18 cellular contexts compared by ENCODE assay signal in genomic region chr4:37533286-37534033, GRCh38.
DNase-seq lines count a peak whose midpoint lies in the region; ATAC-seq, FAIRE-seq and TF ChIP-seq lines count a peak whose summit lies in the region.
"Had no signal": no experiment of that assay in that cellular context is flagged by ENCODE, and none has a peak within 500 bp of the region (broad histone marks: within the 10 kb centered on the region; RNA-seq: fewer than 3 reads in every experiment).

No MANE protein-coding gene starts in this region.

- H3K27ac Mint-ChIP-seq in Calu3 (ENCODE audit: unreplicated experiment) = peak overlapping the region; percentile 27
- no peak overlapping the region for H3K27ac Mint-ChIP-seq in immature natural killer cell
- H3K27ac Mint-ChIP-seq in activated T-helper 1 cell treated with anti-CD3 and anti-CD28 coated beads, Interleukin-12 subunit alpha, Interleukin-12 subunit beta, Interleukin-2, Interleukin-4 antibody, amounts not matched to agents 30 ng/mL and 10 ng/mL and 1 ng/mL, durations not matched to agents 14 hours and 24 hours and 36 hours = no peak overlapping the region
- H3K27ac Mint-ChIP-seq: CD14-positive monocyte had no signal

- no peak overlapping the region for H3K4ac ChIP-seq in H1 (replicated peaks; ENCODE audit: insufficient read length, low read depth, low read length)

- H3K9ac ChIP-seq in Karpas-422 (ENCODE audit: low read length) (no peak overlapping the region), H1 (replicated peaks in 1 of 4; ENCODE audit: extremely low read depth in 1 of 4, low read depth in 3 of 4, low read length in 3 of 4) (no peak overlapping the region)

- no peak overlapping the region for H3K27ac ChIP-seq in Karpas-422 (ENCODE audit: low read length)
- H3K27ac ChIP-seq in H1 (ENCODE audit: low read depth, low read length) = no peak overlapping the region

- H3K9me2 ChIP-seq in Karpas-422 (replicated peaks; ENCODE audit: insufficient read depth, low read length) = no peaks in the 10 kb centered on the region

- H3K4me2 ChIP-seq in Karpas-422 (ENCODE audit: low read depth, low read length, poor library complexity, severe bottlenecking) = no peak overlapping the region
- H3K4me2 ChIP-seq in H1 (ENCODE audit: insufficient read depth in 1 of 2, low read depth in 2 of 2, low read length in 2 of 2) = no peak overlapping the region

- no peaks in the 10 kb centered on the region for H3K27me3 ChIP-seq in Karpas-422 (ENCODE audit: low read length)
- no peaks in the 10 kb centered on the region for H3K27me3 ChIP-seq in H1 (replicated peaks in 1 of 4; ENCODE audit: control insufficient read depth in 3 of 4, extremely low read depth in 1 of 4, insufficient read depth in 3 of 4, low read length in 3 of 4)

- no peak overlapping the region for H4K8ac ChIP-seq in H1 (ENCODE audit: extremely low read depth, insufficient read depth, low read length)

- H3K9me3 Mint-ChIP-seq in Calu3 (ENCODE audit: low read depth, unreplicated experiment) = no peaks in the 10 kb centered on the region
- H3K9me3 Mint-ChIP-seq in immature natural killer cell = peaks cover 0 to 3% (median 0%) of the 10 kb centered on the region in 6 donors
- H3K9me3 Mint-ChIP-seq in activated T-helper 1 cell treated with anti-CD3 and anti-CD28 coated beads, Interleukin-12 subunit alpha, Interleukin-12 subunit beta, Interleukin-2, Interleukin-4 antibody, amounts not matched to agents 30 ng/mL and 10 ng/mL and 1 ng/mL, durations not matched to agents 14 hours and 24 hours and 36 hours = no peaks in the 10 kb centered on the region

- TF ChIP-seq POLR2A in H1 (IDR thresholded peaks at IDR 0.05; ENCODE audit: control extremely low read depth in 1 of 2, low read depth in 2 of 2, low read length in 2 of 2) = no peak

- H4K5ac ChIP-seq in H1 (ENCODE audit: insufficient read length, low read depth, low read length) = no peak overlapping the region

- no peak overlapping the region for H3K23ac ChIP-seq in H1 (ENCODE audit: insufficient read length)

- H3K14ac ChIP-seq in H1 (ENCODE audit: insufficient read length) = no peak overlapping the region

- POLR2A ChIA-PET in H1 (lab: Charles Lee; ENCODE audit: partially characterized antibody) = no interaction called here

- no peak overlapping the region for H3K56ac ChIP-seq in H1 (replicated peaks; ENCODE audit: insufficient read length, low read depth, low read length)

- WGBS in H1 (ENCODE audit: extremely low coverage in 1 of 2, insufficient coverage in 1 of 2, insufficient read length in 1 of 2, insufficient replicate concordance in 2 of 2, low coverage in 1 of 2, low lambda C conversion rate in 2 of 2, missing lambda C conversion rate in 1 of 2), 2 experiments = 89% methylated on average over 6 of the region's 6 CpGs; no CpG with 5 or more reads in 1 of the 2 experiments

- peak; percentile 79 for ATAC-seq in mucosa of descending colon

- no peak for TF ChIP-seq RAD21 in H1 (IDR thresholded peaks at IDR 0.05 in 1 of 2, conservative IDR thresholded peaks at IDR 0.05 in 1 of 2; ENCODE audit: low read depth in 2 of 2, low read length in 2 of 2)

- H4K20me1 ChIP-seq in Karpas-422 (ENCODE audit: insufficient read depth, low read depth, low read length) = no peaks in the 10 kb centered on the region
- no peaks in the 10 kb centered on the region for H4K20me1 ChIP-seq in H1 (replicated peaks in 1 of 2; ENCODE audit: control insufficient read depth in 1 of 2, insufficient read depth in 2 of 2, low read length in 2 of 2)

- H3K4me3 ChIP-seq in Karpas-422 (ENCODE audit: low read length) (no peak overlapping the region), H1 (ENCODE audit: extremely low read depth in 1 of 4, insufficient read depth in 2 of 4, low read depth in 3 of 4, low read length in 4 of 4) (no peak overlapping the region), mucosa of descending colon (peak overlapping the region; percentile 12)

- H2BK12ac ChIP-seq in H1 (ENCODE audit: low read depth, low read length) = no peak overlapping the region

- no peak for TF ChIP-seq EP300 in H1 (IDR thresholded peaks at IDR 0.05; ENCODE audit: borderline replicate concordance in 1 of 2, low read depth in 2 of 2, low read length in 2 of 2)

- intact Hi-C loops in Calu3 (cut with micrococcal nuclease; ENCODE audit: unreplicated experiment) = loop anchor here (2.0 kb wide), 1 partner anchor 33 kb away; no protein-coding TSS in a partner anchor
- intact Hi-C loops in mucosa of descending colon (cut with DNase I, micrococcal nuclease) = no loop called here
- intact Hi-C loops in activated T-helper 1 cell treated with anti-CD3 and anti-CD28 coated beads, Interleukin-12 subunit alpha, Interleukin-12 subunit beta, Interleukin-2, Interleukin-4 antibody, amounts not matched to agents 30 ng/mL and 10 ng/mL and 1 ng/mL, durations not matched to agents 14 hours and 24 hours and 36 hours (cut with micrococcal nuclease) = no loop called here

- H2AFZ ChIP-seq in Karpas-422 (ENCODE audit: low read length) (no peak overlapping the region), H1 (ENCODE audit: low read length) (no peak overlapping the region)

- H3K27me3 Mint-ChIP-seq in Calu3 (ENCODE audit: unreplicated experiment) (no peaks in the 10 kb centered on the region), immature natural killer cell (ENCODE audit: low read depth in 3 of 3) (peaks cover 0 to 3% (median 2%) of the 10 kb centered on the region in 3 donors)
- H3K27me3 Mint-ChIP-seq in activated T-helper 1 cell treated with anti-CD3 and anti-CD28 coated beads, Interleukin-12 subunit alpha, Interleukin-12 subunit beta, Interleukin-2, Interleukin-4 antibody, amounts not matched to agents 30 ng/mL and 10 ng/mL and 1 ng/mL, durations not matched to agents 14 hours and 24 hours and 36 hours (ENCODE audit: insufficient read depth) = peaks cover 2% of the 10 kb centered on the region

- no peak overlapping the region for H2BK5ac ChIP-seq in H1 (ENCODE audit: low read depth, low read length)

- H3K4me1 Mint-ChIP-seq in Calu3 (ENCODE audit: low read depth, unreplicated experiment) (peaks cover 18% of the 10 kb centered on the region), immature natural killer cell (no peaks in the 10 kb centered on the region)
- no peaks in the 10 kb centered on the region for H3K4me1 Mint-ChIP-seq in activated T-helper 1 cell treated with anti-CD3 and anti-CD28 coated beads, Interleukin-12 subunit alpha, Interleukin-12 subunit beta, Interleukin-2, Interleukin-4 antibody, amounts not matched to agents 30 ng/mL and 10 ng/mL and 1 ng/mL, durations not matched to agents 14 hours and 24 hours and 36 hours (ENCODE audit: low read depth)

- no peaks in the 10 kb centered on the region for H3K79me1 ChIP-seq in H1 (ENCODE audit: low read depth, low read length)

- H2BK120ac ChIP-seq in H1 (replicated peaks; ENCODE audit: low read depth, low read length) = no peak overlapping the region

- H2BK20ac ChIP-seq in H1 (ENCODE audit: low read length) = no peak overlapping the region

- no peak overlapping the region for H4K91ac ChIP-seq in H1 (replicated peaks; ENCODE audit: insufficient read length, low read length)

- H3K9me3 ChIP-seq in Karpas-422 (ENCODE audit: low read length) (no peaks in the 10 kb centered on the region), H1 (ENCODE audit: insufficient read depth in 2 of 2, low read depth in 1 of 2, low read length in 1 of 2) (no peaks in the 10 kb centered on the region), mucosa of descending colon (no peaks in the 10 kb centered on the region)

- CTCF ChIA-PET in Calu3 (lab: Charles Lee) (no interaction called here), H1 (lab: Charles Lee; ENCODE audit: partially characterized antibody) (interaction anchor here (0.8 to 1.3 kb wide), 3 partner anchors 9 to 37 kb away, joined by 3 to 5 read pairs (median 3); no protein-coding TSS in a partner anchor)

- no peak overlapping the region for H2AK5ac ChIP-seq in H1 (ENCODE audit: low read depth, low read length)

- DNase-seq in Calu3 (no peak), Karpas-422 (peak; percentile 19), H1 (ENCODE audit: low read depth in 1 of 2, low spot score in 2 of 2) (no peak), mucosa of descending colon (peak in 1 of 3 donors; percentile 30), T-helper 9 cell (no peak), immature natural killer cell (no peak)
- no peak for DNase-seq in stimulated activated CD4-positive, alpha-beta T cell treated with anti-CD3 and anti-CD28 coated beads, Interleukin-4, amount 100 ng/mL, for 1 hour
- DNase-seq in activated T-helper 1 cell treated with anti-CD3 and anti-CD28 coated beads, Interleukin-12 subunit alpha, Interleukin-12 subunit beta, Interleukin-2, Interleukin-4 antibody, amounts not matched to agents 30 ng/mL and 10 ng/mL and 1 ng/mL, durations not matched to agents 14 hours and 24 hours and 36 hours (ENCODE audit: low spot score) = no peak
- DNase-seq: ACHN, AML-193, DMS53, H7, NCI-H1092, NCI-H1694, NCI-H526 treated with DMSO at 0.1 percent for 48 hours, OCI-M1, RPMI8226 had no signal

- FAIRE-seq in H1 (lab: Jason Lieb, UNC) = no peak

- H3K36me3 Mint-ChIP-seq in Calu3 (ENCODE audit: insufficient read depth, unreplicated experiment) (no peaks in the 10 kb centered on the region), immature natural killer cell (no peaks in the 10 kb centered on the region)
- H3K36me3 Mint-ChIP-seq in activated T-helper 1 cell treated with anti-CD3 and anti-CD28 coated beads, Interleukin-12 subunit alpha, Interleukin-12 subunit beta, Interleukin-2, Interleukin-4 antibody, amounts not matched to agents 30 ng/mL and 10 ng/mL and 1 ng/mL, durations not matched to agents 14 hours and 24 hours and 36 hours (ENCODE audit: low read depth) = no peaks in the 10 kb centered on the region
- H3K36me3 Mint-ChIP-seq: CD14-positive monocyte had no signal

- TSS peak; percentile 44 for BruUV-seq in Calu3 (replicated peaks; lab: Mats Ljungman, UMichigan)

- H3K23me2 ChIP-seq in H1 (ENCODE audit: low read depth, low read length) = peaks cover 2% of the 10 kb centered on the region; the same call in 1 of the 2 replicates

- no peak overlapping the region for H2BK15ac ChIP-seq in H1 (ENCODE audit: low read length)

- H3K18ac ChIP-seq in H1 (ENCODE audit: extremely low read depth, low read length) = no peak overlapping the region

- H3K79me2 ChIP-seq in Karpas-422 (ENCODE audit: low read length) = no peaks in the 10 kb centered on the region
- no peaks in the 10 kb centered on the region for H3K79me2 ChIP-seq in H1 (ENCODE audit: control insufficient read depth in 1 of 2, insufficient read depth in 2 of 2, low read length in 2 of 2)

- no peak for TF ChIP-seq CTCF in Calu3 (IDR thresholded peaks at IDR 0.05; ENCODE audit: unreplicated experiment)
- TF ChIP-seq CTCF in H1 (IDR thresholded peaks at IDR 0.05; ENCODE audit: control extremely low read depth in 1 of 3, insufficient read depth in 1 of 3, low read depth in 1 of 3, low read length in 3 of 3) = no peak
- TF ChIP-seq CTCF in mucosa of descending colon (IDR thresholded peaks at IDR 0.05) = no peak

- H3K4me1 ChIP-seq in Karpas-422 (ENCODE audit: low read length) (no peaks in the 10 kb centered on the region), H1 (replicated peaks in 1 of 4; ENCODE audit: control insufficient read depth in 3 of 4, insufficient read depth in 4 of 4, low read length in 3 of 4) (no peaks in the 10 kb centered on the region), mucosa of descending colon (ENCODE audit: low read depth) (peaks cover 5% of the 10 kb centered on the region)

- H3K4me3 Mint-ChIP-seq in Calu3 (ENCODE audit: low read depth, unreplicated experiment) (no peak overlapping the region), immature natural killer cell (no peak overlapping the region)
- H3K4me3 Mint-ChIP-seq in activated T-helper 1 cell treated with anti-CD3 and anti-CD28 coated beads, Interleukin-12 subunit alpha, Interleukin-12 subunit beta, Interleukin-2, Interleukin-4 antibody, amounts not matched to agents 30 ng/mL and 10 ng/mL and 1 ng/mL, durations not matched to agents 14 hours and 24 hours and 36 hours = no peak overlapping the region
- H3K4me3 Mint-ChIP-seq: CD14-positive monocyte had no signal

- H3K36me3 ChIP-seq in Karpas-422 (ENCODE audit: insufficient read depth, low read length) = no peaks in the 10 kb centered on the region
- H3K36me3 ChIP-seq in H1 (ENCODE audit: control insufficient read depth in 2 of 4, insufficient read depth in 4 of 4, low read length in 3 of 4) = no peaks in the 10 kb centered on the region
- H3K36me3 ChIP-seq in mucosa of descending colon (ENCODE audit: low read depth) = no peaks in the 10 kb centered on the region
